In the genomic region with DNA sequence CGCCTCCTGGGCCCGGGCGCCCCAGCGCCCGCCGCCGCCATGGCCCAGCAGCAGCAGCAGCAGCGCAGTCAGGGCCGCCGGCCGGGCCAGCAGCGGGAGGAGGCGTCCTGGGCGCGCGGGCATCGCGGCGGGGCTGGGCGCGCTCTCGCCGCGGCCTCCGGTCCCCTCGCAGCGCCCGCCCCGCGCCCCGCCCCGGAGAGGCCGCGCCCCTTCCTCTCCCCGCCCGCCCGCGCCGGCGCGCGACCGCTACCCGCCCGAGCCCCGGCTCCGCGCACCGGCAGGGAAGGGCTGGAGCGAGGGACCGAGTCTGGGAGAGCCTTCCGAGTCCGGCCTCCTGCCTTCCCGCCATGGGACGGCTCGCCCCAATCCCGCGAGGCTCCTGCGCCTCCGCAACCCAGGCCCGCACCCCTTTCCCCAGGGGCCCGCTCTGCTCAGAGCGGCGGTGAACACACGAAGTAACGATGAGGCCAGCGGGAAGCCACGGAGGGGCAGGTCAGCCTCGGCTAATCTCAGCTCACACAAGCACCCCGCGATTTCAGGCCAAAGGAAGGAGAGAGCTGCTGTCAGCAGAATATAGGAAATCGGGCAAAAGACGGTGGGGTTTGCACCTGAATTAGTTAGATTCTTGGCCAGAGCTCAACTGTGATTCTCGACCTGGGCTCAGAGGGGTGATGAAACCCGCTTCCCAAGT, we compare ENCODE assay signal across 8 cellular contexts. TPM values are rescaled to one million over a fixed set of nuclear protein-coding genes. Genes with fewer than 3 reads are reported as not detected.
DNase-seq lines count a peak whose midpoint lies in the region; ATAC-seq lines count a peak whose summit lies in the region.

A gene (minus strand): TSS at position 135 of the 691 bp plus-strand sequence. CDS start 12 bp downstream, at position 123.

- CTCF ChIA-PET in activated CD8-positive, alpha-beta T cell treated with anti-CD3 and anti-CD28 coated beads, Interleukin-2, amount 10 ng/mL, durations not matched to agents 7 days and 5 days (lab: Charles Lee) = interaction anchor here (1.1 to 1.3 kb wide), 2 partner anchors 11 to 149 kb away, joined by 5 read pairs; no protein-coding TSS in a partner anchor

- ATAC-seq in GM19025 (IDR thresholded peaks at IDR 0.05; ENCODE audit: low read depth, unreplicated experiment) = peak; percentile 68
- peak; percentile 60 for ATAC-seq in HG03196 (IDR thresholded peaks at IDR 0.05; ENCODE audit: unreplicated experiment)
- peak; percentile 86 for ATAC-seq in activated CD8-positive, alpha-beta T cell treated with anti-CD3 and anti-CD28 coated beads, Interleukin-2, amount 10 ng/mL, durations not matched to agents 7 days and 5 days

- no peaks in the 10 kb centered on the region for H3K27me3 Mint-ChIP-seq in activated CD8-positive, alpha-beta T cell treated with anti-CD3 and anti-CD28 coated beads, Interleukin-2, amount 10 ng/mL, durations not matched to agents 7 days and 5 days (ENCODE audit: low read depth)

- peaks cover 20% of the 10 kb centered on the region for H3K4me1 Mint-ChIP-seq in activated CD8-positive, alpha-beta T cell treated with anti-CD3 and anti-CD28 coated beads, Interleukin-2, amount 10 ng/mL, durations not matched to agents 7 days and 5 days (ENCODE audit: low read depth)

- H3K27ac Mint-ChIP-seq in activated CD8-positive, alpha-beta T cell treated with anti-CD3 and anti-CD28 coated beads, Interleukin-2, amount 10 ng/mL, durations not matched to agents 7 days and 5 days = peak within 1 kb of the TSS; percentile 77

- peak within 1 kb of the TSS; percentile 76 for H3K4me3 Mint-ChIP-seq in activated CD8-positive, alpha-beta T cell treated with anti-CD3 and anti-CD28 coated beads, Interleukin-2, amount 10 ng/mL, durations not matched to agents 7 days and 5 days

- DNase-seq in AG08396 (ENCODE audit: low spot score) = peak; percentile 96
- DNase-seq in NCI-H69 (lab: John Stamatoyannopoulos, UW) = peak; percentile 95
- DNase-seq in activated CD8-positive, alpha-beta T cell treated with anti-CD3 and anti-CD28 coated beads, Interleukin-2, amount 10 ng/mL, durations not matched to agents 7 days and 5 days = peak; percentile 72
- peak; percentile 33 for DNase-seq in effector CD8-positive, alpha-beta T cell (lab: John Stamatoyannopoulos, UW)
- peak; percentile 77 to 87 for DNase-seq in lung microvascular endothelial cell (ENCODE audit: low read depth in 2 of 2)
- DNase-seq in stimulated activated CD4-positive, alpha-beta T cell treated with anti-CD3 and anti-CD28 coated beads, TNF-alpha, amount 100 ng/mL, for 4 hours (ENCODE audit: low read depth in 3 of 3) = peak; percentile 35 to 64 (median 54)

- POLR2A ChIA-PET in activated CD8-positive, alpha-beta T cell treated with anti-CD3 and anti-CD28 coated beads, Interleukin-2, amount 10 ng/mL, durations not matched to agents 7 days and 5 days (lab: Charles Lee) = interaction anchor here (1.0 kb wide), 1 partner anchor 153 kb away, joined by 3 read pairs; a partner anchor contains a TSS

- H3K36me3 Mint-ChIP-seq in activated CD8-positive, alpha-beta T cell treated with anti-CD3 and anti-CD28 coated beads, Interleukin-2, amount 10 ng/mL, durations not matched to agents 7 days and 5 days (ENCODE audit: low read depth) = peaks cover 2% of the 10 kb centered on the region

- no peaks in the 10 kb centered on the region for H3K9me3 Mint-ChIP-seq in activated CD8-positive, alpha-beta T cell treated with anti-CD3 and anti-CD28 coated beads, Interleukin-2, amount 10 ng/mL, durations not matched to agents 7 days and 5 days (ENCODE audit: insufficient read depth)

RNA-seq across cellular contexts. Expression of the gene that starts here (rescaled TPM):
- 10 to 100 TPM; 35.0 to 36.9 TPM for total RNA-seq in activated CD8-positive, alpha-beta T cell treated with anti-CD3 and anti-CD28 coated beads, Interleukin-2, amount 10 ng/mL, durations not matched to agents 7 days and 5 days
- total RNA-seq in lung microvascular endothelial cell = 1,403 and 2,121 TPM in 2 replicates

Comparison
In these comparisons a context has a peak if more than half of its experiments do, and no peak if none do; other contexts are left out.
1. Peak in every context shown above with its lines: DNase-seq and ATAC-seq.
2. RNA of the gene that starts here (total RNA-seq): 1,403 to 2,121 TPM in lung microvascular endothelial cell; 35.0 to 36.9 TPM in activated CD8-positive, alpha-beta T cell treated with anti-CD3 and anti-CD28 coated beads, Interleukin-2, amount 10 ng/mL, durations not matched to agents 7 days and 5 days; every median in the first group is over 10 times any median in the second.
3. DNase-seq: peak in every context shown above with its lines; median percentile 96 in AG08396; 95 in NCI-H69; 82 in lung microvascular endothelial cell; 72 in activated CD8-positive, alpha-beta T cell treated with anti-CD3 and anti-CD28 coated beads, Interleukin-2, amount 10 ng/mL, durations not matched to agents 7 days and 5 days; 54 in stimulated activated CD4-positive, alpha-beta T cell treated with anti-CD3 and anti-CD28 coated beads, TNF-alpha, amount 100 ng/mL, for 4 hours; 33 in effector CD8-positive, alpha-beta T cell.